Comparison of ENCODE assay signal across 21 cellular contexts in the genomic region with DNA sequence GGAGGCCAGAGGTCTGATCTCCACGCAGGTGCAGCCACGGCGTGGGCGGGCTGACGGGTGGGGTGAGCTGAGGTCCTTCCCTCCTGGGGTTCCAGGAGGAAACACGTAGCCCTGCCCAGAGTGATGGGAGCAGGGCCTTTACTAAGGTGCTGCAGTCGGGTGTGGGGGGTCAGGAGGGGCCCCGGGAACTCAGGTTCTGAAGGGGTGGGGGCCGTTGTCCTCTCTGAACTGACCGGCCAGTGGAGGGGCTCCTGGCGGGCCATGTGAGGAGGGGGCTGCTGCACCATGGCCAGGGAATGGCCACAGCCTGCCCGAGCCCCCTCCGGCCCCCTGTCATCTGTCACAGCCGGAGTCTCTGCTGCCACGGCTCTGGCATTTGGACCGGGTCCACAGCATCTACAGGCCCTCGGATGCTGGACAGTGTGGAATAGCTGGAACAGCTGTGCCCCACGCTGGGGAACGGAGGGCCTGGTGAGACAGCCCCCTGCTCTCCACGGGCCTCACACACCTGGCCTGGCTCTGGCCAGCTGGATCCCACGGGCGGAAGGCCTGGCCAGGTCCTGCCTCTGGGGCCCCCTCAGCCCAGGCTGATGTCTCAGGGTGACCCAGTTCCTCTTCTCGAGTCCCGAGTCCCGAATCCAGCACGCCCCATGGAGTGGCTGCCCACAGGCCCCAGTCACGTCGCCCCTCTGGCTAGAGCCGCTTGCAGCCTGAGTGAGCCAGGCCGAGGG.
DNase-seq lines count a peak whose midpoint lies in the region; ATAC-seq, FAIRE-seq and TF ChIP-seq lines count a peak whose summit lies in the region.
"Had no signal": no experiment of that assay in that cellular context is flagged by ENCODE, and none has a peak within 500 bp of the region (broad histone marks: within the 10 kb centered on the region; RNA-seq: fewer than 3 reads in every experiment).

No MANE protein-coding gene starts in this region.

- TF ChIP-seq EP300 in H1 (IDR thresholded peaks at IDR 0.05; ENCODE audit: borderline replicate concordance in 1 of 2, low read depth in 2 of 2, low read length in 2 of 2): no peak

- H2AFZ ChIP-seq in H1 (ENCODE audit: low read length) (no peak overlapping the region), neuronal stem cell (ENCODE audit: low read length) (no peak overlapping the region)

- H2BK120ac ChIP-seq in H1 (replicated peaks; ENCODE audit: low read depth, low read length) (no peak overlapping the region), neuronal stem cell (ENCODE audit: low read depth, low read length) (no peak overlapping the region)

- no peak overlapping the region for H4K5ac ChIP-seq in H1 (ENCODE audit: insufficient read length, low read depth, low read length)

- intact Hi-C loops in cardiac septum (cut with DNase I): no loop called here
- intact Hi-C loops in Right ventricle myocardium inferior (cut with DNase I): no loop called here

- H3K4ac ChIP-seq in H1 (replicated peaks; ENCODE audit: insufficient read length, low read depth, low read length) (no peak overlapping the region), neuronal stem cell (ENCODE audit: low read length) (no peak overlapping the region)

- FAIRE-seq in H1 (lab: Jason Lieb, UNC): no peak
- FAIRE-seq: A549, GM12878 had no signal

- H3K4me2 ChIP-seq in H1 (ENCODE audit: insufficient read depth in 1 of 2, low read depth in 2 of 2, low read length in 2 of 2): no peak overlapping the region
- no peak overlapping the region for H3K4me2 ChIP-seq in neuronal stem cell (ENCODE audit: insufficient read depth, low read length, poor library complexity, severe bottlenecking)
- H3K4me2 ChIP-seq: A549 had no signal

- TF ChIP-seq POLR2A in H1 (IDR thresholded peaks at IDR 0.05; ENCODE audit: control extremely low read depth in 1 of 2, low read depth in 2 of 2, low read length in 2 of 2): no peak

- 84% methylated on average over 17 of the region's 30 CpGs; no CpG with 5 or more reads in 1 of the 2 experiments for WGBS in H1 (ENCODE audit: extremely low coverage in 1 of 2, insufficient coverage in 1 of 2, insufficient read length in 1 of 2, insufficient replicate concordance in 2 of 2, low coverage in 1 of 2, low lambda C conversion rate in 2 of 2, missing lambda C conversion rate in 1 of 2), 2 experiments
- WGBS in neuronal stem cell (ENCODE audit: extremely low coverage in 2 of 2, insufficient read length in 2 of 2, insufficient replicate concordance in 1 of 2), 2 donors: no CpG with 5 or more reads among the region's 30 CpGs

- H3K9me3 ChIP-seq in H1 (ENCODE audit: insufficient read depth in 2 of 2, low read depth in 1 of 2, low read length in 1 of 2): no peaks in the 10 kb centered on the region
- peaks cover 0 to under 1% of the 10 kb centered on the region in 2 donors for H3K9me3 ChIP-seq in neuronal stem cell (replicated peaks in 1 of 2; ENCODE audit: control insufficient read depth in 2 of 2, insufficient read depth in 1 of 2, low read depth in 1 of 2, low read length in 2 of 2)
- H3K9me3 ChIP-seq: A549, BE2C, Peyer's patch, SJSA1 had no signal

- H3K27ac ChIP-seq in H1 (ENCODE audit: low read depth, low read length) (no peak overlapping the region), neuronal stem cell (replicated peaks; ENCODE audit: low read length) (no peak overlapping the region)
- H3K27ac ChIP-seq: A549, Peyer's patch, SJSA1 had no signal

- H3K23me2 ChIP-seq in H1 (ENCODE audit: low read depth, low read length): no peaks in the 10 kb centered on the region

- H3K56ac ChIP-seq in H1 (replicated peaks; ENCODE audit: insufficient read length, low read depth, low read length): no peak overlapping the region

- H4K8ac ChIP-seq in H1 (ENCODE audit: extremely low read depth, insufficient read depth, low read length) (peak overlapping the region; percentile 17; the same call in 1 of the 2 replicates), neuronal stem cell (ENCODE audit: low read depth, low read length) (no peak overlapping the region)

- no peak for ATAC-seq in Right ventricle myocardium inferior
- ATAC-seq in GM21423 (IDR thresholded peaks at IDR 0.05; ENCODE audit: unreplicated experiment): no peak
- no peak for ATAC-seq in HG03521 (IDR thresholded peaks at IDR 0.05; ENCODE audit: unreplicated experiment)
- ATAC-seq: A549, GM12878 had no signal

- no peaks in the 10 kb centered on the region for H4K20me1 ChIP-seq in H1 (replicated peaks in 1 of 2; ENCODE audit: control insufficient read depth in 1 of 2, insufficient read depth in 2 of 2, low read length in 2 of 2)

- H3K4me1 ChIP-seq in H1 (replicated peaks in 1 of 4; ENCODE audit: control insufficient read depth in 3 of 4, insufficient read depth in 4 of 4, low read length in 3 of 4): peaks cover 0 to 14% (median 9%) of the 10 kb centered on the region in 4 experiments; a peak in 5 of 7 replicates
- peaks cover 2 to 4% of the 10 kb centered on the region in 2 donors for H3K4me1 ChIP-seq in neuronal stem cell (ENCODE audit: control insufficient read depth in 2 of 2, insufficient read depth in 1 of 2, low read depth in 1 of 2, low read length in 2 of 2)
- H3K4me1 ChIP-seq: A549, Peyer's patch, SJSA1 had no signal

- H2BK15ac ChIP-seq in H1 (ENCODE audit: low read length) (no peak overlapping the region), neuronal stem cell (ENCODE audit: low read length) (peak overlapping the region; percentile 3)

- no peak for TF ChIP-seq RAD21 in H1 (IDR thresholded peaks at IDR 0.05 in 1 of 2, conservative IDR thresholded peaks at IDR 0.05 in 1 of 2; ENCODE audit: low read depth in 2 of 2, low read length in 2 of 2)

- H4K91ac ChIP-seq in H1 (replicated peaks; ENCODE audit: insufficient read length, low read length) (no peak overlapping the region), neuronal stem cell (ENCODE audit: low read depth, low read length, poor library complexity) (no peak overlapping the region)

- H3K9ac ChIP-seq in H1 (replicated peaks in 1 of 4; ENCODE audit: extremely low read depth in 1 of 4, low read depth in 3 of 4, low read length in 3 of 4) (no peak overlapping the region), neuronal stem cell (ENCODE audit: low read depth, low read length, poor library complexity) (no peak overlapping the region)

- no peak overlapping the region for H2BK20ac ChIP-seq in H1 (ENCODE audit: low read length)

- H2BK5ac ChIP-seq in H1 (ENCODE audit: low read depth, low read length) (no peak overlapping the region), neuronal stem cell (ENCODE audit: low read length) (peak overlapping the region; percentile 63)

- DNase-seq in cardiac septum (ENCODE audit: low spot score): peak; percentile 73
- no peak for DNase-seq in Right ventricle myocardium inferior (ENCODE audit: missing footprints)
- no peak for DNase-seq in H1 (ENCODE audit: low read depth in 1 of 2, low spot score in 2 of 2)
- no peak for DNase-seq in neuronal stem cell (ENCODE audit: low spot score)
- DNase-seq in Kasumi-1 (lab: John Stamatoyannopoulos, UW): no peak
- DNase-seq: BE2C; CD4-positive, CD25-positive, alpha-beta regulatory T cell; COR-L47; DMS 273 treated with DMSO at 0.1 percent for 48 hours; HCEC 1CT; Karpas-422; NCI-H1417; NCI-H1694 treated with DMSO at 0.1 percent for 48 hours; NCI-H446; NCI-H526; Peyer's patch had no signal

- no peak overlapping the region for H3K14ac ChIP-seq in H1 (ENCODE audit: insufficient read length)
- no peak overlapping the region for H3K14ac ChIP-seq in neuronal stem cell (ENCODE audit: low read length)

- H2AK5ac ChIP-seq in H1 (ENCODE audit: low read depth, low read length) (no peak overlapping the region), neuronal stem cell (ENCODE audit: low read depth, low read length) (peak overlapping the region; percentile 71)

- H3K23ac ChIP-seq in H1 (ENCODE audit: insufficient read length) (no peak overlapping the region), neuronal stem cell (ENCODE audit: low read depth, low read length, poor library complexity) (peak overlapping the region; percentile 80)

- no peaks in the 10 kb centered on the region for H3K79me2 ChIP-seq in H1 (ENCODE audit: control insufficient read depth in 1 of 2, insufficient read depth in 2 of 2, low read length in 2 of 2)

- H3K27me3 ChIP-seq in H1 (replicated peaks in 1 of 4; ENCODE audit: control insufficient read depth in 3 of 4, extremely low read depth in 1 of 4, insufficient read depth in 3 of 4, low read length in 3 of 4): no peaks in the 10 kb centered on the region
- H3K27me3 ChIP-seq in neuronal stem cell (ENCODE audit: control insufficient read depth in 3 of 3, insufficient read depth in 3 of 3, low read depth in 1 of 3, low read length in 3 of 3): peaks cover 0 to 4% (median 0%) of the 10 kb centered on the region in 3 experiments
- H3K27me3 ChIP-seq: BE2C, Peyer's patch, SJSA1 had no signal

- H3K4me3 ChIP-seq in H1 (ENCODE audit: extremely low read depth in 1 of 4, insufficient read depth in 2 of 4, low read depth in 3 of 4, low read length in 4 of 4) (no peak overlapping the region), neuronal stem cell (ENCODE audit: low read length in 2 of 2) (no peak overlapping the region)
- H3K4me3 ChIP-seq: A549, GM12878, Peyer's patch, SJSA1 had no signal

- H3K79me1 ChIP-seq in H1 (ENCODE audit: low read depth, low read length) (no peaks in the 10 kb centered on the region), neuronal stem cell (ENCODE audit: low read depth, low read length) (no peaks in the 10 kb centered on the region)

- TF ChIP-seq CTCF in H1 (IDR thresholded peaks at IDR 0.05; ENCODE audit: control extremely low read depth in 1 of 3, insufficient read depth in 1 of 3, low read depth in 1 of 3, low read length in 3 of 3): no peak

- POLR2A ChIA-PET in H1 (lab: Charles Lee; ENCODE audit: partially characterized antibody): no interaction called here

- H3K18ac ChIP-seq in H1 (ENCODE audit: extremely low read depth, low read length) (no peak overlapping the region), neuronal stem cell (ENCODE audit: low read length) (peak overlapping the region; percentile 49)

- H2BK12ac ChIP-seq in H1 (ENCODE audit: low read depth, low read length) (no peak overlapping the region), neuronal stem cell (ENCODE audit: low read length) (no peak overlapping the region)

- CTCF ChIA-PET in H1 (lab: Charles Lee; ENCODE audit: partially characterized antibody): interaction anchor here (0.6 kb wide), 1 partner anchor 12 kb away, joined by 3 read pairs; no protein-coding TSS in a partner anchor

- no peaks in the 10 kb centered on the region for H3K36me3 ChIP-seq in H1 (ENCODE audit: control insufficient read depth in 2 of 4, insufficient read depth in 4 of 4, low read length in 3 of 4)
- no peaks in the 10 kb centered on the region for H3K36me3 ChIP-seq in neuronal stem cell (replicated peaks in 1 of 2; ENCODE audit: control insufficient read depth in 2 of 2, insufficient read depth in 2 of 2, low read length in 2 of 2)
- H3K36me3 ChIP-seq: BE2C, Peyer's patch, SJSA1 had no signal

TF ChIP-seq in H1, 55 proteins besides CTCF, POLR2A, EP300 and RAD21 (continues in another document):
- TF ChIP-seq EZH2 (IDR thresholded peaks at IDR 0.05; ENCODE audit: low read depth, low read length, severe bottlenecking) (no peak), FOSL1 (IDR thresholded peaks at IDR 0.05; ENCODE audit: insufficient read depth, low read depth, low read length) (no peak), SUZ12 (IDR thresholded peaks at IDR 0.05; ENCODE audit: low read length) (no peak), JUN (IDR thresholded peaks at IDR 0.05; ENCODE audit: low read depth, low read length) (no peak), MAFK (IDR thresholded peaks at IDR 0.05; ENCODE audit: low read depth, low read length) (no peak)
